ENCODE assay signal across 8 cellular contexts in the genomic region with DNA sequence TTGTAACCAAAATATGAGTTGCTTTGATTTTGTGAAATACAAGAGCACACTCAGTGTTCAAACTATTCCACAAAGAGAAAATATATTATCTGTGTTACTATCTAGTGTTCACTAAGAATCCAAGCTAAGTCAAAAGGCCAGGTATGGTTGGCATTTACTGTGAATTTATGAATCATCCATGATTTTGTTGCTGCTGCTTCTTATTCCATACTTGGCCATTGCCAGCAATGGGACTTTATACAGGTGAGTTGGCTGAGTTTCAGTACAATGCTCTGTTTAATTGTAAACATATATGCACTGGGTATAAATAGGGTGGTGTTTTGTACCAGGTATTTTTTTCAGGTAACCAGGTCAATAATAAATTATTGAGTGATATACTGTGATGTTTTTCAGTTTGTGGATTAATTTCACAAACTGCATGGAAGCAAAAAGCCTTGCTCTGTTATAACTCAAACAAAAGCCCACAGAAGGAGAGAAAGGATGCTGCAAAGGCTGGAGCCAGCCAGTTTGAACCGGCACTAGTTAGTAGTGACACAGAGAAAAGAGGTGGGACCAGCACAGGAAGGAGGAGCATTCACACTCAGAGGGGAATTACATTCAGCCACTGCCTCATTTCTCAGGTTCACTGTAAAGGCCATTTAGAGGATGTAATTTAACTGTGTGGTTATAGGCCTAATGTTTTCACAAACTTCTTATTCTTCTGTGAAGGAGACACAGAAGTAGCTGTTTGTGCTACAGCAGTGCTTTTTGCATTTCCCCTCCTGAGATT.
DNase-seq lines count a peak whose midpoint lies in the region; ATAC-seq lines count a peak whose summit lies in the region.

No MANE protein-coding gene starts in this region.

- ATAC-seq in activated CD8-positive, alpha-beta memory T cell treated with anti-CD3 and anti-CD28 coated beads, Interleukin-2, amount 10 ng/mL, durations not matched to agents 7 days and 5 days: peak; percentile 97
- peak; percentile 99 for ATAC-seq in HG02759 (IDR thresholded peaks at IDR 0.05; ENCODE audit: unreplicated experiment)
- ATAC-seq in activated T-helper 17 cell treated with anti-CD3 and anti-CD28 coated beads, Interleukin-2, amount 50 U/mL, for 72 hours (replicated peaks): peak; percentile 100
- ATAC-seq in stimulated activated effector memory CD8-positive, alpha-beta T cell treated with anti-CD3 and anti-CD28 coated beads, Interleukin-12 subunit alpha, Interleukin-12 subunit beta, amount 100 ng/mL, for 72 hours: peak; percentile 99

- CTCF ChIA-PET in activated CD8-positive, alpha-beta memory T cell treated with anti-CD3 and anti-CD28 coated beads, Interleukin-2, amount 10 ng/mL, durations not matched to agents 7 days and 5 days (lab: Charles Lee): interaction anchor here (4.0 kb wide), 1 partner anchor 9 kb away, joined by 17 read pairs; no protein-coding TSS in a partner anchor

- no peaks in the 10 kb centered on the region for H3K9me3 Mint-ChIP-seq in activated CD8-positive, alpha-beta memory T cell treated with anti-CD3 and anti-CD28 coated beads, Interleukin-2, amount 10 ng/mL, durations not matched to agents 7 days and 5 days (ENCODE audit: low read depth)
- H3K9me3 Mint-ChIP-seq in activated T-helper 17 cell treated with anti-CD3 and anti-CD28 coated beads, Interleukin-2, amount 50 U/mL, for 72 hours: no peaks in the 10 kb centered on the region
- H3K9me3 Mint-ChIP-seq in stimulated activated effector memory CD8-positive, alpha-beta T cell treated with anti-CD3 and anti-CD28 coated beads, Interleukin-12 subunit alpha, Interleukin-12 subunit beta, amount 100 ng/mL, for 72 hours: no peaks in the 10 kb centered on the region

- peak; percentile 72 for DNase-seq in activated CD8-positive, alpha-beta memory T cell treated with anti-CD3 and anti-CD28 coated beads, Interleukin-2, amount 10 ng/mL, durations not matched to agents 7 days and 5 days
- no peak for DNase-seq in activated CD8-positive, alpha-beta memory T cell treated with anti-CD3 and anti-CD28 coated beads, Interleukin-2, amount 50 U/mL, for 4 hours
- DNase-seq in NCI-H146 treated with DMSO at 0.1 percent for 48 hours (lab: John Stamatoyannopoulos, UW; ENCODE audit: unreplicated experiment) (peak; percentile 66), islet precursor cell (peak; percentile 74), SKM-1 (lab: John Stamatoyannopoulos, UW; ENCODE audit: unreplicated experiment) (no peak)
- DNase-seq in stimulated activated effector memory CD8-positive, alpha-beta T cell treated with anti-CD3 and anti-CD28 coated beads, Interleukin-12 subunit alpha, Interleukin-12 subunit beta, amount 100 ng/mL, for 72 hours (ENCODE audit: low spot score in 2 of 2): peak in 1 of 2 donors; percentile 52

- peaks cover 12% of the 10 kb centered on the region for H3K4me1 Mint-ChIP-seq in activated CD8-positive, alpha-beta memory T cell treated with anti-CD3 and anti-CD28 coated beads, Interleukin-2, amount 10 ng/mL, durations not matched to agents 7 days and 5 days
- no peaks in the 10 kb centered on the region for H3K4me1 Mint-ChIP-seq in activated T-helper 17 cell treated with anti-CD3 and anti-CD28 coated beads, Interleukin-2, amount 50 U/mL, for 72 hours
- H3K4me1 Mint-ChIP-seq in stimulated activated effector memory CD8-positive, alpha-beta T cell treated with anti-CD3 and anti-CD28 coated beads, Interleukin-12 subunit alpha, Interleukin-12 subunit beta, amount 100 ng/mL, for 72 hours: peaks cover 8% of the 10 kb centered on the region

- H3K36me3 Mint-ChIP-seq in activated CD8-positive, alpha-beta memory T cell treated with anti-CD3 and anti-CD28 coated beads, Interleukin-2, amount 10 ng/mL, durations not matched to agents 7 days and 5 days: no peaks in the 10 kb centered on the region
- no peaks in the 10 kb centered on the region for H3K36me3 Mint-ChIP-seq in activated T-helper 17 cell treated with anti-CD3 and anti-CD28 coated beads, Interleukin-2, amount 50 U/mL, for 72 hours (ENCODE audit: low read depth)
- no peaks in the 10 kb centered on the region for H3K36me3 Mint-ChIP-seq in stimulated activated effector memory CD8-positive, alpha-beta T cell treated with anti-CD3 and anti-CD28 coated beads, Interleukin-12 subunit alpha, Interleukin-12 subunit beta, amount 100 ng/mL, for 72 hours

- H3K27me3 Mint-ChIP-seq in activated CD8-positive, alpha-beta memory T cell treated with anti-CD3 and anti-CD28 coated beads, Interleukin-2, amount 10 ng/mL, durations not matched to agents 7 days and 5 days: no peaks in the 10 kb centered on the region
- no peaks in the 10 kb centered on the region for H3K27me3 Mint-ChIP-seq in activated T-helper 17 cell treated with anti-CD3 and anti-CD28 coated beads, Interleukin-2, amount 50 U/mL, for 72 hours

- no peak overlapping the region for H3K27ac Mint-ChIP-seq in activated CD8-positive, alpha-beta memory T cell treated with anti-CD3 and anti-CD28 coated beads, Interleukin-2, amount 10 ng/mL, durations not matched to agents 7 days and 5 days
- no peak overlapping the region for H3K27ac Mint-ChIP-seq in activated T-helper 17 cell treated with anti-CD3 and anti-CD28 coated beads, Interleukin-2, amount 50 U/mL, for 72 hours
- H3K27ac Mint-ChIP-seq in stimulated activated effector memory CD8-positive, alpha-beta T cell treated with anti-CD3 and anti-CD28 coated beads, Interleukin-12 subunit alpha, Interleukin-12 subunit beta, amount 100 ng/mL, for 72 hours: no peak overlapping the region

- H3K4me3 Mint-ChIP-seq in activated CD8-positive, alpha-beta memory T cell treated with anti-CD3 and anti-CD28 coated beads, Interleukin-2, amount 10 ng/mL, durations not matched to agents 7 days and 5 days: no peak overlapping the region
- H3K4me3 Mint-ChIP-seq in activated T-helper 17 cell treated with anti-CD3 and anti-CD28 coated beads, Interleukin-2, amount 50 U/mL, for 72 hours: peak overlapping the region; percentile 7
- H3K4me3 Mint-ChIP-seq in stimulated activated effector memory CD8-positive, alpha-beta T cell treated with anti-CD3 and anti-CD28 coated beads, Interleukin-12 subunit alpha, Interleukin-12 subunit beta, amount 100 ng/mL, for 72 hours: no peak overlapping the region

Comparison
In these comparisons a context has a peak if more than half of its experiments do, and no peak if none do; other contexts are left out.
1. DNase-seq: peak in activated CD8-positive, alpha-beta memory T cell treated with anti-CD3 and anti-CD28 coated beads, Interleukin-2, amount 10 ng/mL, durations not matched to agents 7 days and 5 days (single experiment), NCI-H146 treated with DMSO at 0.1 percent for 48 hours (single experiment) and islet precursor cell (single experiment); none in activated CD8-positive, alpha-beta memory T cell treated with anti-CD3 and anti-CD28 coated beads, Interleukin-2, amount 50 U/mL, for 4 hours (single experiment) and SKM-1 (single experiment).
2. Peak in every context shown above with its lines, with median percentiles within 50 percentile points of each other: ATAC-seq.